ENCODE assay signal across 15 cellular contexts in the genomic region with DNA sequence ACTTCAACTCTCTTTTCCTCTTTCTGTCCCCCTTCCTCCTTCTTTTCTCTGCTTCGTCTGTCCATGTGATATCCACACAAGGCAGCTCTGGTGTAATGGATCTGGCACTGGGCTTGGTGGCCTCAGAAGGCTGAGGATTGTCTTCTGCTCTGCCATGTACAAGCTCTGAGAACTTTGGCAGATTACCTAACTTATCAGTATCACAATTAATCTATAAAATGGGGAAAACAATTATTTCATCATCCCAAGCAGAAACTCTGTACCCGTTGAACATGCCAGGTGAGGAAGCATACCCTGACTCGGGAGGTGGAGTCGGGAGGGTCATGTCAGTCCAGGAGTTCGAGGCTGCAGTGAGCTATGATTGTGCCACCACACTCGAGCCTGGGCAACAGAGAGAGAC.
"Had no signal": no experiment of that assay in that cellular context is flagged by ENCODE, and none has a peak within 500 bp of the region (broad histone marks: within the 10 kb centered on the region; RNA-seq: fewer than 3 reads in every experiment).

No MANE protein-coding gene starts in this region.

- H3K9me3 Mint-ChIP-seq: activated CD4-positive, alpha-beta memory T cell treated with anti-CD3 and anti-CD28 coated beads, Interleukin-2, amount 10 ng/mL, durations not matched to agents 7 days and 5 days; activated naive CD8-positive, alpha-beta T cell treated with anti-CD3 and anti-CD28 coated beads, Interleukin-2, amount 10 ng/mL, durations not matched to agents 7 days and 5 days; endodermal cell; natural killer cell; T-helper 2 cell treated with Interferon-gamma antibody and Interleukin-4, amounts not matched to agents 5 μg/mL and 100 μg/mL, for 36 hours; type B pancreatic cell had no signal

- H3K27me3 ChIP-seq: cardiac muscle cell, left lung, stomach had no signal

- H3K4me3 Mint-ChIP-seq: activated CD4-positive, alpha-beta memory T cell treated with anti-CD3 and anti-CD28 coated beads, Interleukin-2, amount 10 ng/mL, durations not matched to agents 7 days and 5 days; activated CD8-positive, alpha-beta memory T cell treated with anti-CD3 and anti-CD28 coated beads, Interleukin-2, amount 10 ng/mL, durations not matched to agents 7 days and 5 days; activated naive CD8-positive, alpha-beta T cell treated with anti-CD3 and anti-CD28 coated beads, Interleukin-2, amount 10 ng/mL, durations not matched to agents 7 days and 5 days; endodermal cell; natural killer cell; T-helper 2 cell treated with Interferon-gamma antibody and Interleukin-4, amounts not matched to agents 5 μg/mL and 100 μg/mL, for 36 hours; type B pancreatic cell had no signal

- H3K27me3 Mint-ChIP-seq: activated CD4-positive, alpha-beta memory T cell treated with anti-CD3 and anti-CD28 coated beads, Interleukin-2, amount 10 ng/mL, durations not matched to agents 7 days and 5 days; activated CD8-positive, alpha-beta memory T cell treated with anti-CD3 and anti-CD28 coated beads, Interleukin-2, amount 10 ng/mL, durations not matched to agents 7 days and 5 days; activated naive CD8-positive, alpha-beta T cell treated with anti-CD3 and anti-CD28 coated beads, Interleukin-2, amount 10 ng/mL, durations not matched to agents 7 days and 5 days; type B pancreatic cell had no signal

- DNase-seq: activated CD4-positive, alpha-beta memory T cell treated with anti-CD3 and anti-CD28 coated beads, Interleukin-2, amount 10 ng/mL, durations not matched to agents 7 days and 5 days; activated CD4-positive, alpha-beta T cell treated with anti-CD3 and anti-CD28 coated beads for 4 hours; activated CD8-positive, alpha-beta memory T cell treated with anti-CD3 and anti-CD28 coated beads, Interleukin-2, amount 10 ng/mL, durations not matched to agents 7 days and 5 days; activated naive CD4-positive, alpha-beta T cell; activated naive CD8-positive, alpha-beta T cell treated with anti-CD3 and anti-CD28 coated beads, Interleukin-2, amount 10 ng/mL, durations not matched to agents 7 days and 5 days; amygdala; endodermal cell; head of caudate nucleus; left lung; natural killer cell; stimulated activated CD4-positive, alpha-beta T cell treated with anti-CD3 and anti-CD28 coated beads, Interleukin-2, amount 100 ng/mL, for 48 hours; stomach had no signal

- ATAC-seq: activated CD8-positive, alpha-beta memory T cell treated with anti-CD3 and anti-CD28 coated beads, Interleukin-2, amount 10 ng/mL, durations not matched to agents 7 days and 5 days; left lung; natural killer cell had no signal

- H3K27ac Mint-ChIP-seq: activated CD4-positive, alpha-beta memory T cell treated with anti-CD3 and anti-CD28 coated beads, Interleukin-2, amount 10 ng/mL, durations not matched to agents 7 days and 5 days; activated CD8-positive, alpha-beta memory T cell treated with anti-CD3 and anti-CD28 coated beads, Interleukin-2, amount 10 ng/mL, durations not matched to agents 7 days and 5 days; activated naive CD8-positive, alpha-beta T cell treated with anti-CD3 and anti-CD28 coated beads, Interleukin-2, amount 10 ng/mL, durations not matched to agents 7 days and 5 days; endodermal cell; natural killer cell; T-helper 2 cell treated with Interferon-gamma antibody and Interleukin-4, amounts not matched to agents 5 μg/mL and 100 μg/mL, for 36 hours; type B pancreatic cell had no signal

- H3K27ac ChIP-seq: cardiac muscle cell, stomach had no signal

- H3K36me3 ChIP-seq: cardiac muscle cell had no signal

- H3K36me3 Mint-ChIP-seq: natural killer cell had no signal

- H3K9me3 ChIP-seq: left lung, stomach had no signal

- H3K4me3 ChIP-seq: cardiac muscle cell, left lung, stomach had no signal
